Comparison of ENCODE assay signal across 8 cellular contexts in genomic region chr19:45505151-45505995, GRCh38. TPM values are rescaled to one million over a fixed set of nuclear protein-coding genes. Genes with fewer than 3 reads are reported as not detected.
DNase-seq lines count a peak whose midpoint lies in the region; FAIRE-seq and TF ChIP-seq lines count a peak whose summit lies in the region.

No MANE protein-coding gene starts in this region.

- H2AFZ ChIP-seq in ACC112 (ENCODE audit: low read length, unreplicated experiment), result no peak overlapping the region

- H3K79me1 ChIP-seq in mesendoderm (ENCODE audit: low read length), result peaks cover 2% of the 10 kb centered on the region

- H3K79me2 ChIP-seq in ACC112 (ENCODE audit: control insufficient read depth, insufficient read depth, low read length, unreplicated experiment), result peaks cover 30% of the 10 kb centered on the region
- peaks cover 27% of the 10 kb centered on the region for H3K79me2 ChIP-seq in mesendoderm (ENCODE audit: control insufficient read depth, insufficient read depth, low read length)

- H3K18ac ChIP-seq in mesendoderm (ENCODE audit: low read length), result no peak overlapping the region

- H4K5ac ChIP-seq in mesendoderm (ENCODE audit: low read length), result no peak overlapping the region

- no peak for FAIRE-seq in GM12892 (lab: Jason Lieb, UNC)

- H3K4me1 ChIP-seq in ACC112 (ENCODE audit: control insufficient read depth, insufficient read depth, low read length, unreplicated experiment), result peaks cover 12% of the 10 kb centered on the region
- H3K4me1 ChIP-seq in mesendoderm (ENCODE audit: control insufficient read depth, low read depth, low read length), result peaks cover 2% of the 10 kb centered on the region

- H3K9ac ChIP-seq in mesendoderm (ENCODE audit: low read length), result no peak overlapping the region

- H4K8ac ChIP-seq in mesendoderm (ENCODE audit: low read depth, low read length), result no peak overlapping the region

- TF ChIP-seq POLR2A in GM12892 (IDR thresholded peaks at IDR 0.05; ENCODE audit: low read depth, low read length), result no peak

- H2BK120ac ChIP-seq in mesendoderm (ENCODE audit: low read depth, low read length), result no peak overlapping the region

- WGBS in mesendoderm (ENCODE audit: extremely low coverage, insufficient coverage, low lambda C conversion rate), result no CpG with 5 or more reads among the region's 8 CpGs

- peak overlapping the region; percentile 37 for H3K56ac ChIP-seq in mesendoderm (ENCODE audit: low read length)

- H3K27ac ChIP-seq in ACC112 (ENCODE audit: low read depth, low read length), result peak overlapping the region; percentile 71
- no peak overlapping the region for H3K27ac ChIP-seq in mesendoderm (ENCODE audit: low read depth, low read length)

- no peak overlapping the region for H2BK15ac ChIP-seq in mesendoderm (replicated peaks; ENCODE audit: low read depth)

- no peak overlapping the region for H3K4me2 ChIP-seq in mesendoderm (ENCODE audit: low read length)

- H3K36me3 ChIP-seq in ACC112 (ENCODE audit: insufficient read depth, low read length), result no peaks in the 10 kb centered on the region
- H3K36me3 ChIP-seq in mesendoderm (ENCODE audit: control insufficient read depth, insufficient read depth, low read length), result no peaks in the 10 kb centered on the region

- H2AK5ac ChIP-seq in mesendoderm (ENCODE audit: low read length), result no peak overlapping the region

- H2BK5ac ChIP-seq in mesendoderm (ENCODE audit: low read length), result no peak overlapping the region

- H3K27me3 ChIP-seq in ACC112 (ENCODE audit: insufficient read depth, low read length) (no peaks in the 10 kb centered on the region), mesendoderm (ENCODE audit: insufficient read depth, low read length, poor library complexity) (no peaks in the 10 kb centered on the region)

- peak overlapping the region; percentile 62 for H3K4ac ChIP-seq in mesendoderm (ENCODE audit: low read depth, low read length)

- DNase-seq in HT-29 (ENCODE audit: low spot score) (peak; percentile 32), astrocyte of the hippocampus (ENCODE audit: low read depth, low spot score) (peak; percentile 54), mesendoderm (no peak), MV-4-11 (lab: John Stamatoyannopoulos, UW) (no peak), mucosa of gallbladder (ENCODE audit: low spot score) (no peak), GM12892 (ENCODE audit: insufficient read length) (no peak)
- no peak for DNase-seq in stimulated activated CD4-positive, alpha-beta T cell treated with anti-CD3 and anti-CD28 coated beads, Interleukin-1b, Interleukin-23, amount 100 ng/mL, for 48 hours

- no peak overlapping the region for H3K4me3 ChIP-seq in ACC112 (ENCODE audit: low read depth, low read length)
- no peak overlapping the region for H3K4me3 ChIP-seq in mesendoderm (ENCODE audit: low read length)

- no peak overlapping the region for H3K23ac ChIP-seq in mesendoderm (ENCODE audit: low read length)

RNA-seq across cellular contexts. Expression of gene VASP, which starts 1.9 kb away (rescaled TPM):
- total RNA-seq in HT-29 (2014; rRNA removed; shearing (Covaris generic)), result 443 and 506 TPM in 2 replicates
- polyA plus RNA-seq in mesendoderm (2013, experiment 1 of 2), result 116 TPM
- 114 TPM for polyA plus RNA-seq in mesendoderm (2013, experiment 2 of 2)
- 137 TPM for total RNA-seq in mucosa of gallbladder
- polyA plus RNA-seq in GM12892 (2012; ENCODE audit: missing spikeins), result 85.7 TPM

RNA-seq across cellular contexts. Expression of gene PPM1N, which starts 7.1 kb away (rescaled TPM):
- total RNA-seq in HT-29 (2014; rRNA removed; shearing (Covaris generic)), result 9.8 and 15.3 TPM in 2 replicates
- 12.4 TPM for polyA plus RNA-seq in mesendoderm (2013, experiment 1 of 2)
- polyA plus RNA-seq in mesendoderm (2013, experiment 2 of 2), result 12.1 TPM
- total RNA-seq in mucosa of gallbladder, result 2.2 TPM
- polyA plus RNA-seq in GM12892 (2012; ENCODE audit: missing spikeins), result 3.5 TPM

RNA-seq across cellular contexts. Expression of gene RTN2, which starts 8.5 kb away (rescaled TPM):
- 11.4 and 15.4 TPM in 2 replicates for total RNA-seq in HT-29 (2014; rRNA removed; shearing (Covaris generic))
- 17.1 TPM for polyA plus RNA-seq in mesendoderm (2013, experiment 1 of 2)
- polyA plus RNA-seq in mesendoderm (2013, experiment 2 of 2), result 17.0 TPM
- 10.7 TPM for total RNA-seq in mucosa of gallbladder
- polyA plus RNA-seq in GM12892 (2012; ENCODE audit: missing spikeins), result 5.9 TPM

RNA-seq across cellular contexts. Expression of gene FOSB, which starts 37.6 kb away (rescaled TPM):
- total RNA-seq in HT-29 (2014; rRNA removed; shearing (Covaris generic)), result 218 and 253 TPM in 2 replicates
- 0.29 TPM for polyA plus RNA-seq in mesendoderm (2013, experiment 1 of 2)
- polyA plus RNA-seq in mesendoderm (2013, experiment 2 of 2), result 0.34 TPM
- total RNA-seq in mucosa of gallbladder, result 7.2 TPM
- polyA plus RNA-seq in GM12892 (2012; ENCODE audit: missing spikeins), result 1.1 TPM

Comparison
In these comparisons a context has a peak if more than half of its experiments do, and no peak if none do; other contexts are left out.
1. DNase-seq: peak in HT-29 (single experiment) and astrocyte of the hippocampus (single experiment); none in mesendoderm (single experiment), MV-4-11 (single experiment), mucosa of gallbladder (single experiment), stimulated activated CD4-positive, alpha-beta T cell treated with anti-CD3 and anti-CD28 coated beads, Interleukin-1b, Interleukin-23, amount 100 ng/mL, for 48 hours (single experiment) and GM12892 (single experiment).